Comparison of ENCODE assay signal across 8 cellular contexts in the genomic region with DNA sequence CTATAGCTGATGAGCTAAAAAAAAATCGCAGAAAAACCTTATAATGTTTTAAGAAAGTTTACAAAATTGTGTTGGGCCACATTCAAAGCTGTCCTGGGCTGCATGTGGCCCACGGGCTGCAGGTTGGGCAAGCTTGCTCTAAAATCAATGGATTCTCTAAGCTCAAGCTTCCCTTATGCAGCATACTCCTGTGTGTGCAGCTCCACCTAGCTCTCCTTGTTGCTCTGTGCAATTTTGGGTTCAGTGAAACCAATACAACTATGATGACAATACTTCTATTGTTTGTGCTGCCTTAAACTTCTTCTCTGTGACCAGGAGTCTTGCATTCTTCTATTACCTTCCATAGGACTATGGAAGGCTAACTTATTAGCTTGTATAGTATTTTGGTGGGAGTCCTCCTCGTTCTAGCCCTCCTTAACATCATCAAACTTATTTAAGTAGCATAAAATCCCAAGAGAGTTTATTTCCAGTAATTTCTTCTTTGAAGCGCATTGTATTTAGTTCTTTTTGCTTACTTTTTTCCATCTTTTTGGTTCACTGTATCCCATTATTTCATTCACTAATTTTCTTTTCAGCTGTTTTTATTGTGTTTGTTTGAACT.
DNase-seq lines count a peak whose midpoint lies in the region; ATAC-seq and TF ChIP-seq lines count a peak whose summit lies in the region.

No MANE protein-coding gene starts in this region.

- no TSS peak for BruUV-seq in Panc1 (replicated peaks; lab: Mats Ljungman, UMichigan)

- in situ Hi-C loops in Panc1 (cut with HindIII; ENCODE audit: low pct_unique_long_range_greater_than_20kb, low sequenced_read_pairs) = no loop called here

- 41% methylated on average over 4 of the region's 4 CpGs for WGBS in tibial nerve, 2 donors

- H3K27me3 ChIP-seq in Panc1 (ENCODE audit: control insufficient read depth, insufficient read depth, low read length) = no peaks in the 10 kb centered on the region
- H3K27me3 ChIP-seq in foreskin keratinocyte = peaks cover 2% of the 10 kb centered on the region
- no peaks in the 10 kb centered on the region for H3K27me3 ChIP-seq in tibial nerve

- TF ChIP-seq POLR2A in tibial nerve (IDR thresholded peaks at IDR 0.05) = no peak

- H3K9me3 ChIP-seq in Panc1 (ENCODE audit: control insufficient read depth, insufficient read depth, low read depth, low read length) (no peaks in the 10 kb centered on the region), tibial nerve (no peaks in the 10 kb centered on the region)

- TF ChIP-seq EP300 in tibial nerve (IDR thresholded peaks at IDR 0.05) = no peak

- DNase-seq in AG09309 (ENCODE audit: low read depth) (peak; percentile 37), Panc1 (ENCODE audit: low read depth, low spot score) (peak; percentile 10), foreskin keratinocyte (peak; percentile 23 to 63), tibial nerve (ENCODE audit: low spot score in 2 of 2) (no peak)

- CTCF ChIA-PET in Panc1 (lab: Charles Lee) = interaction anchor here (0.8 kb wide), 1 partner anchor 129 kb away, joined by 3 read pairs; no protein-coding TSS in a partner anchor

- H3K36me3 ChIP-seq in Panc1 (ENCODE audit: control insufficient read depth, insufficient read depth, low read length) = no peaks in the 10 kb centered on the region
- H3K36me3 ChIP-seq in tibial nerve = no peaks in the 10 kb centered on the region

- H3K4me3 ChIP-seq in AG09309 (ENCODE audit: control insufficient read depth, low read depth, low read length) (no peak overlapping the region), Panc1 (ENCODE audit: low read depth in 2 of 2, low read length in 2 of 2) (no peak overlapping the region), tibial nerve (no peak overlapping the region)

- POLR2A ChIA-PET in Panc1 (lab: Charles Lee) = no interaction called here

- TF ChIP-seq CTCF in AG09309 (IDR thresholded peaks at IDR 0.05; ENCODE audit: control insufficient read depth, insufficient read depth, low read depth, low read length, missing control alignments) = peak; percentile 86
- TF ChIP-seq CTCF in Panc1 (IDR thresholded peaks at IDR 0.05) = peak; percentile 54
- peak; percentile 74 for TF ChIP-seq CTCF in foreskin keratinocyte (conservative IDR thresholded peaks at IDR 0.05)
- no peak for TF ChIP-seq CTCF in tibial nerve (IDR thresholded peaks at IDR 0.05)

- intact Hi-C loops in Panc1 (cut with micrococcal nuclease; ENCODE audit: unreplicated experiment) = loop anchor here (10.0 kb wide), 1 partner anchor 254 kb away; no protein-coding TSS in a partner anchor

- H3K27ac ChIP-seq in Panc1 (ENCODE audit: low read length) (no peak overlapping the region), foreskin keratinocyte (no peak overlapping the region), tibial nerve (no peak overlapping the region)

- no peaks in the 10 kb centered on the region for H3K4me1 ChIP-seq in Panc1 (ENCODE audit: control insufficient read depth, insufficient read depth, low read length)
- no peaks in the 10 kb centered on the region for H3K4me1 ChIP-seq in foreskin keratinocyte
- H3K4me1 ChIP-seq in tibial nerve = no peaks in the 10 kb centered on the region

- ATAC-seq in GM18499 (IDR thresholded peaks at IDR 0.05; ENCODE audit: insufficient read depth, unreplicated experiment) (peak; percentile 65), HG03103 (IDR thresholded peaks at IDR 0.05; ENCODE audit: low read depth, unreplicated experiment) (peak; percentile 72), Panc1 (no peak), foreskin keratinocyte (peak; percentile 71), GM18873 (IDR thresholded peaks at IDR 0.05; ENCODE audit: low FRiP score, unreplicated experiment) (no peak), HG03196 (IDR thresholded peaks at IDR 0.05; ENCODE audit: unreplicated experiment) (no peak)

Comparison
In these comparisons a context has a peak if more than half of its experiments do, and no peak if none do; other contexts are left out.
1. DNase-seq: peak in AG09309 (single experiment), Panc1 (single experiment) and foreskin keratinocyte (2 of 2); none in tibial nerve (0 of 2).
2. CTCF ChIP-seq: peak in AG09309 (single experiment), Panc1 (single experiment) and foreskin keratinocyte (single experiment); none in tibial nerve (0 of 5).
3. ATAC-seq: peak in GM18499 (single experiment), HG03103 (single experiment) and foreskin keratinocyte (single experiment); none in Panc1 (single experiment), GM18873 (single experiment) and HG03196 (single experiment).